Comparison of ENCODE assay signal across 11 cellular contexts in genomic region chr11:62401781-62402180, GRCh38. TPM values are rescaled to one million over a fixed set of nuclear protein-coding genes. Genes with fewer than 3 reads are reported as not detected.
DNase-seq lines count a peak whose midpoint lies in the region; ATAC-seq and TF ChIP-seq lines count a peak whose summit lies in the region.
"Had no signal": no experiment of that assay in that cellular context is flagged by ENCODE, and none has a peak within 500 bp of the region (broad histone marks: within the 10 kb centered on the region; RNA-seq: fewer than 3 reads in every experiment).

No MANE protein-coding gene starts in this region.

- H3K4me1 ChIP-seq in left lung, result peaks cover 25% of the 10 kb centered on the region in 2 donors
- peaks cover 56% of the 10 kb centered on the region for H3K4me1 ChIP-seq in stomach smooth muscle (ENCODE audit: control insufficient read depth, insufficient read depth, low read length)

- no peaks in the 10 kb centered on the region for H3K36me3 ChIP-seq in left lung
- H3K36me3 ChIP-seq in stomach smooth muscle (ENCODE audit: control insufficient read depth in 2 of 2, insufficient read depth in 2 of 2, low read length in 2 of 2), result no peaks in the 10 kb centered on the region

- H3K9me3 Mint-ChIP-seq in T-helper 2 cell treated with Interferon-gamma antibody and Interleukin-4, amounts not matched to agents 5 μg/mL and 100 μg/mL, for 36 hours, result no peaks in the 10 kb centered on the region
- H3K9me3 Mint-ChIP-seq in activated naive CD4-positive, alpha-beta T cell treated with anti-CD3 and anti-CD28 coated beads, Interleukin-2, amount 50 U/mL, for 72 hours, result no peaks in the 10 kb centered on the region

- ATAC-seq in activated naive CD4-positive, alpha-beta T cell treated with anti-CD3 and anti-CD28 coated beads, Interleukin-2, amount 50 U/mL, for 72 hours, result peak in 1 of 2 donors; percentile 48
- peak; percentile 3 for ATAC-seq in left lung
- ATAC-seq: A549 had no signal

- peaks cover 24% of the 10 kb centered on the region for H3K4me1 Mint-ChIP-seq in T-helper 2 cell treated with Interferon-gamma antibody and Interleukin-4, amounts not matched to agents 5 μg/mL and 100 μg/mL, for 36 hours (ENCODE audit: low read depth)

- peak overlapping the region; percentile 92 for H3K27ac Mint-ChIP-seq in T-helper 2 cell treated with Interferon-gamma antibody and Interleukin-4, amounts not matched to agents 5 μg/mL and 100 μg/mL, for 36 hours
- peak overlapping the region; percentile 88 to 96 for H3K27ac Mint-ChIP-seq in activated naive CD4-positive, alpha-beta T cell treated with anti-CD3 and anti-CD28 coated beads, Interleukin-2, amount 50 U/mL, for 72 hours

- H3K9me3 ChIP-seq in left lung (no peaks in the 10 kb centered on the region), stomach smooth muscle (ENCODE audit: control insufficient read depth in 2 of 2, low read length in 2 of 2) (no peaks in the 10 kb centered on the region)
- H3K9me3 ChIP-seq: A549 had no signal

- no peak overlapping the region for H3K9ac ChIP-seq in stomach smooth muscle (ENCODE audit: low read length in 2 of 2)

- DNase-seq in T-helper 2 cell treated with Interferon-gamma antibody and Interleukin-4, amounts not matched to agents 5 μg/mL and 100 μg/mL, for 36 hours (ENCODE audit: low spot score), result no peak
- DNase-seq in T-helper 2 cell, result no peak
- no peak for DNase-seq in activated naive CD4-positive, alpha-beta T cell treated with anti-CD3 and anti-CD28 coated beads, Interleukin-2, amount 50 U/mL, for 72 hours (ENCODE audit: low spot score in 2 of 2)
- DNase-seq in left lung, result no peak
- no peak for DNase-seq in NOMO-1 treated with DMSO at 0.1 percent for 48 hours (lab: John Stamatoyannopoulos, UW; ENCODE audit: unreplicated experiment)
- no peak for DNase-seq in globus pallidus (ENCODE audit: low spot score)
- DNase-seq in GOT3 (lab: John Stamatoyannopoulos, UW), result no peak
- DNase-seq: NCI-H2171, SHP77 treated with DMSO at 0.1 percent for 48 hours had no signal

- TF ChIP-seq CTCF in left lung (IDR thresholded peaks at IDR 0.05), result no peak

- H3K27me3 Mint-ChIP-seq in T-helper 2 cell treated with Interferon-gamma antibody and Interleukin-4, amounts not matched to agents 5 μg/mL and 100 μg/mL, for 36 hours (ENCODE audit: low read depth), result peaks cover 7% of the 10 kb centered on the region

- H3K4me3 Mint-ChIP-seq in T-helper 2 cell treated with Interferon-gamma antibody and Interleukin-4, amounts not matched to agents 5 μg/mL and 100 μg/mL, for 36 hours, result peak overlapping the region; percentile 82

- no peak overlapping the region for H3K4me3 ChIP-seq in left lung
- peak overlapping the region in 1 of 2 donors; percentile 40 for H3K4me3 ChIP-seq in stomach smooth muscle (ENCODE audit: low read length in 2 of 2)
- H3K4me3 ChIP-seq: A549 had no signal

- peak overlapping the region; percentile 26 to 33 for H3K27ac ChIP-seq in left lung
- peak overlapping the region; percentile 95 for H3K27ac ChIP-seq in stomach smooth muscle (ENCODE audit: low read length)

- peaks cover 2% of the 10 kb centered on the region for H3K36me3 Mint-ChIP-seq in T-helper 2 cell treated with Interferon-gamma antibody and Interleukin-4, amounts not matched to agents 5 μg/mL and 100 μg/mL, for 36 hours (ENCODE audit: low read depth)
- no peaks in the 10 kb centered on the region for H3K36me3 Mint-ChIP-seq in activated naive CD4-positive, alpha-beta T cell treated with anti-CD3 and anti-CD28 coated beads, Interleukin-2, amount 50 U/mL, for 72 hours

- no peaks in the 10 kb centered on the region for H3K27me3 ChIP-seq in left lung
- H3K27me3 ChIP-seq in stomach smooth muscle (ENCODE audit: control insufficient read depth in 1 of 2, insufficient read depth in 2 of 2, low read length in 2 of 2), result no peaks in the 10 kb centered on the region

- intact Hi-C loops in left lung (cut with DNase I), result no loop called here

RNA-seq across cellular contexts. Expression of gene SCGB1A1, which starts 17.1 kb away (rescaled TPM):
- total RNA-seq in activated naive CD4-positive, alpha-beta T cell treated with anti-CD3 and anti-CD28 coated beads, Interleukin-2, amount 50 U/mL, for 72 hours, result not detected
- 100 to 1,000 TPM in 1 of 2 donors, 1 to 10 TPM in 1; 3.5 to 397 TPM for total RNA-seq in left lung

Comparison
In these comparisons a context has a peak if more than half of its experiments do, and no peak if none do; other contexts are left out.
1. RNA of gene SCGB1A1, which starts 17.1 kb away (total RNA-seq): 3.5 to 397 TPM in left lung; not detected in activated naive CD4-positive, alpha-beta T cell treated with anti-CD3 and anti-CD28 coated beads, Interleukin-2, amount 50 U/mL, for 72 hours; every median in the first group is over 4 times any median in the second.